12 cellular contexts compared by ENCODE assay signal in genomic region chr5:54254482-54255198, GRCh38. TPM values are rescaled to one million over a fixed set of nuclear protein-coding genes. Genes with fewer than 3 reads are reported as not detected.
DNase-seq lines count a peak whose midpoint lies in the region; ATAC-seq, FAIRE-seq and TF ChIP-seq lines count a peak whose summit lies in the region.
"Had no signal": no experiment of that assay in that cellular context is flagged by ENCODE, and none has a peak within 500 bp of the region (broad histone marks: within the 10 kb centered on the region; RNA-seq: fewer than 3 reads in every experiment).

No MANE protein-coding gene starts in this region.

- H3K4me2 ChIP-seq in HepG2 (ENCODE audit: low read depth, low read length) = no peak overlapping the region

- peak overlapping the region; percentile 68 for H3K27ac Mint-ChIP-seq in endothelial cell (ENCODE audit: unreplicated experiment)
- H3K27ac Mint-ChIP-seq in Caco-2 (ENCODE audit: unreplicated experiment) = no peak overlapping the region
- H3K27ac Mint-ChIP-seq: activated naive CD8-positive, alpha-beta T cell treated with anti-CD3 and anti-CD28 coated beads for 36 hours had no signal

- peak; percentile 91 for TF ChIP-seq CTCF in LNCaP clone FGC (IDR thresholded peaks at IDR 0.05; ENCODE audit: control insufficient read depth, extremely low read depth, insufficient read depth)
- no peak for TF ChIP-seq CTCF in endothelial cell (IDR thresholded peaks at IDR 0.05; ENCODE audit: unreplicated experiment)
- TF ChIP-seq CTCF in HepG2 (CRISPR knock-in tag; IDR thresholded peaks at IDR 0.05) = peak; percentile 57
- no peak for TF ChIP-seq CTCF in Caco-2 (IDR thresholded peaks at IDR 0.05; ENCODE audit: insufficient read depth in 1 of 2, low read depth in 1 of 2, low read length in 1 of 2, severe bottlenecking in 1 of 2, unreplicated experiment in 1 of 2)

- intact Hi-C loops in HepG2 (cut with micrococcal nuclease; ENCODE audit: unreplicated experiment) (loop anchor here (5.0 kb wide), 1 partner anchor 58 kb away; the partner anchor contains the start of gene ARL15), Caco-2 (cut with micrococcal nuclease; ENCODE audit: unreplicated experiment) (no loop called here)

- in situ Hi-C loops in ACHN (cut with HindIII; ENCODE audit: low pct_ligation_motif_present, low pct_unique_long_range_greater_than_20kb, low sequenced_read_pairs) = no loop called here
- in situ Hi-C loops in HepG2 (cut with HindIII; ENCODE audit: extremely low pct_ligation_motif_present, low pct_unique_long_range_greater_than_20kb) = loop anchor here (5.0 kb wide), 1 partner anchor 163 kb away; no protein-coding TSS in a partner anchor

- TF ChIP-seq POLR2A in HepG2 (IDR thresholded peaks at IDR 0.05; ENCODE audit: insufficient read depth in 1 of 2, low read depth in 2 of 2, low read length in 2 of 2) = no peak
- no peak for TF ChIP-seq POLR2A in GM12891 (IDR thresholded peaks at IDR 0.05; ENCODE audit: low read depth, low read length)

- FAIRE-seq in HepG2 (lab: Jason Lieb, UNC) (no peak), GM12891 (lab: Jason Lieb, UNC) (no peak)

- TF ChIP-seq EP300 in HepG2 (IDR thresholded peaks at IDR 0.05; ENCODE audit: low read depth in 2 of 2, low read length in 2 of 2) (no peak), HepG2 (CRISPR knock-in tag; IDR thresholded peaks at IDR 0.05; ENCODE audit: borderline replicate concordance) (no peak)

- H3K9me3 ChIP-seq in HepG2 (ENCODE audit: low read length) (no peaks in the 10 kb centered on the region), Caco-2 (no peaks in the 10 kb centered on the region)
- H3K9me3 ChIP-seq: HAP-1 had no signal

- H3K36me3 ChIP-seq in HepG2 (replicated peaks in 1 of 2; ENCODE audit: control insufficient read depth in 1 of 2, insufficient read depth in 2 of 2, low read length in 2 of 2) (no peaks in the 10 kb centered on the region), Caco-2 (ENCODE audit: control insufficient read depth, insufficient read depth, low read length) (no peaks in the 10 kb centered on the region)
- H3K36me3 ChIP-seq: HAP-1 had no signal

- DNase-seq in ACHN = peak; percentile 13
- DNase-seq in LNCaP clone FGC (ENCODE audit: low read depth) = peak; percentile 52
- no peak for DNase-seq in endothelial cell (ENCODE audit: low spot score)
- DNase-seq in HepG2 (ENCODE audit: low spot score) = peak; percentile 6
- DNase-seq in Caco-2 = no peak
- DNase-seq in GM12891 (ENCODE audit: insufficient read length, low spot score) = no peak
- DNase-seq: activated CD4-positive, alpha-beta T cell treated with anti-CD3 and anti-CD28 coated beads for 1 hour; activated naive CD8-positive, alpha-beta T cell treated with anti-CD3 and anti-CD28 coated beads for 36 hours; occipital lobe had no signal

- H3K4me3 ChIP-seq in LNCaP clone FGC (ENCODE audit: low read depth, low read length) (peak overlapping the region; percentile 27; the same call in 1 of the 2 replicates), HepG2 (replicated peaks in 1 of 3; ENCODE audit: insufficient read depth in 1 of 3, low read depth in 2 of 3, low read length in 3 of 3) (no peak overlapping the region), Caco-2 (ENCODE audit: low read depth, low read length) (no peak overlapping the region)
- H3K4me3 ChIP-seq: HAP-1 had no signal

- CTCF ChIA-PET in HepG2 (lab: Yijun Ruan, JAX; ENCODE audit: low intra/inter-chr PET ratio, low total read pairs) (interaction anchor here (0.9 to 1.3 kb wide), 2 partner anchors 165 to 235 kb away, joined by 3 read pairs; no protein-coding TSS in a partner anchor), Caco-2 (lab: Charles Lee) (interaction anchor here (0.7 kb wide), 1 partner anchor 76 kb away, joined by 4 read pairs; no protein-coding TSS in a partner anchor)

- no peak overlapping the region for H3K9ac ChIP-seq in HepG2 (ENCODE audit: insufficient read depth, low read depth, low read length)

- H3K27ac ChIP-seq in HepG2 (ENCODE audit: extremely low read length, insufficient read depth, low read length) = no peak overlapping the region

- ATAC-seq in HepG2 (peak; percentile 71), HG02623 (IDR thresholded peaks at IDR 0.05; ENCODE audit: unreplicated experiment) (no peak), HG03045 (IDR thresholded peaks at IDR 0.05; ENCODE audit: unreplicated experiment) (no peak)

- H3K4me1 Mint-ChIP-seq in endothelial cell (ENCODE audit: unreplicated experiment) (peaks cover 47% of the 10 kb centered on the region), Caco-2 (ENCODE audit: low read depth, unreplicated experiment) (peaks cover 12% of the 10 kb centered on the region)

- H3K9me3 Mint-ChIP-seq in endothelial cell (ENCODE audit: unreplicated experiment) (no peaks in the 10 kb centered on the region), Caco-2 (ENCODE audit: unreplicated experiment) (no peaks in the 10 kb centered on the region)
- H3K9me3 Mint-ChIP-seq: activated naive CD8-positive, alpha-beta T cell treated with anti-CD3 and anti-CD28 coated beads for 36 hours had no signal

- no peaks in the 10 kb centered on the region for H3K79me2 ChIP-seq in HepG2 (ENCODE audit: insufficient read depth, low read length)

- POLR2A ChIA-PET in HepG2 (lab: Yijun Ruan, JAX) = no interaction called here
- POLR2A ChIA-PET in Caco-2 (lab: Charles Lee) = no interaction called here

- WGBS in HepG2 (ENCODE audit: low lambda C conversion rate) = 21% methylated on average over 6 of the region's 6 CpGs

- no peaks in the 10 kb centered on the region for H3K27me3 ChIP-seq in HepG2 (ENCODE audit: control insufficient read depth in 1 of 2, insufficient read depth in 2 of 2, low read length in 2 of 2)
- H3K27me3 ChIP-seq in Caco-2 (replicated peaks; ENCODE audit: control insufficient read depth, insufficient read depth, low read length) = no peaks in the 10 kb centered on the region

- no peaks in the 10 kb centered on the region for H3K36me3 Mint-ChIP-seq in endothelial cell (ENCODE audit: low read depth, unreplicated experiment)
- peaks cover 9% of the 10 kb centered on the region for H3K36me3 Mint-ChIP-seq in Caco-2 (ENCODE audit: insufficient read depth, unreplicated experiment)
- H3K36me3 Mint-ChIP-seq: activated naive CD8-positive, alpha-beta T cell treated with anti-CD3 and anti-CD28 coated beads for 36 hours had no signal

- no peak for TF ChIP-seq RAD21 in HepG2 (CRISPR knock-in tag; IDR thresholded peaks at IDR 0.05)

- H3K27me3 Mint-ChIP-seq in endothelial cell (ENCODE audit: unreplicated experiment) (no peaks in the 10 kb centered on the region), Caco-2 (ENCODE audit: insufficient read depth, unreplicated experiment) (no peaks in the 10 kb centered on the region)
- H3K27me3 Mint-ChIP-seq: activated naive CD8-positive, alpha-beta T cell treated with anti-CD3 and anti-CD28 coated beads for 36 hours had no signal

- H2AFZ ChIP-seq in HepG2 (ENCODE audit: low read length) = no peak overlapping the region

- BruUV-seq in HepG2 (replicated peaks; lab: Mats Ljungman, UMichigan) = no TSS peak
- no TSS peak for BruUV-seq in Caco-2 (replicated peaks; lab: Mats Ljungman, UMichigan)

- H3K4me1 ChIP-seq in HepG2 (ENCODE audit: insufficient read depth, low read length) (no peaks in the 10 kb centered on the region), Caco-2 (peaks cover 46% of the 10 kb centered on the region)
- H3K4me1 ChIP-seq: HAP-1 had no signal

- H3K4me3 Mint-ChIP-seq in endothelial cell (ENCODE audit: unreplicated experiment) (no peak overlapping the region), Caco-2 (ENCODE audit: unreplicated experiment) (no peak overlapping the region)
- H3K4me3 Mint-ChIP-seq: activated naive CD8-positive, alpha-beta T cell treated with anti-CD3 and anti-CD28 coated beads for 36 hours had no signal

- H4K20me1 ChIP-seq in HepG2 (ENCODE audit: insufficient read depth, low read length) = no peaks in the 10 kb centered on the region

TF ChIP-seq in HepG2, 621 proteins besides CTCF, POLR2A, EP300 and RAD21 (continues in another document):
- TF ChIP-seq SMC3 (IDR thresholded peaks at IDR 0.05; ENCODE audit: low read length) = 0 out of 2 replicates have a peak, but pooled peaks have one; percentile 6

TF ChIP-seq in GM12891, 5 proteins besides CTCF, POLR2A, EP300 and RAD21:
- TF ChIP-seq POLR2AphosphoS5 (IDR thresholded peaks at IDR 0.05; ENCODE audit: low read depth, low read length) (no peak), TAF1 (IDR thresholded peaks at IDR 0.05; ENCODE audit: low read depth, low read length) (no peak)

RNA-seq across cellular contexts. Expression of gene ARL15, which starts 55.7 kb away (rescaled TPM):
- 102 TPM for total RNA-seq in endothelial cell (ENCODE audit: unreplicated experiment)
- 7.7 and 11.5 TPM in 2 replicates for total RNA-seq in HepG2 (2016; rRNA removed; fragmentation: Illumina TruSeq; extraction: Trizol)
- 1.9 and 2.0 TPM in 2 replicates for total RNA-seq in HepG2 (2016; cell fraction: cytosol; rRNA removed; fragmentation: Illumina TruSeq; extraction: Trizol; ENCODE audit: low read depth)
- 9.2 and 12.1 TPM in 2 replicates for total RNA-seq in HepG2 (2016; cell fraction: insoluble cytoplasmic fraction; rRNA removed; fragmentation: Illumina TruSeq; extraction: Trizol)
- 3.7 and 4.3 TPM in 2 replicates for total RNA-seq in HepG2 (2016; cell fraction: membrane; rRNA removed; fragmentation: Illumina TruSeq; extraction: Trizol)
- total RNA-seq in HepG2 (2016; cell fraction: nucleus; rRNA removed; fragmentation: Illumina TruSeq; extraction: Trizol) = 23.1 and 24.2 TPM in 2 replicates
- 2.2 and 2.5 TPM in 2 replicates for polyA plus RNA-seq in HepG2 (2011; rRNA removed)
- 2.3 and 2.4 TPM in 2 replicates for polyA plus RNA-seq in HepG2 (2011; cell fraction: cytosol; rRNA removed)
- 1.7 and 2.1 TPM in 2 replicates for polyA plus RNA-seq in HepG2 (2011; cell fraction: nucleus; rRNA removed)
- polyA plus RNA-seq in HepG2 (2012) = 3.0 and 3.1 TPM in 2 replicates
- polyA plus RNA-seq in HepG2 (2016; cell fraction: cytosol; fragmentation: Illumina TruSeq; extraction: Trizol; ENCODE audit: low read depth) = 0.65 and 0.67 TPM in 2 replicates
- polyA plus RNA-seq in HepG2 (2016; cell fraction: insoluble cytoplasmic fraction; fragmentation: Illumina TruSeq; extraction: Trizol; ENCODE audit: low read depth) = 10.9 and 13.0 TPM in 2 replicates
- 1.6 and 2.5 TPM in 2 replicates for polyA plus RNA-seq in HepG2 (2016; cell fraction: membrane; fragmentation: Illumina TruSeq; extraction: Trizol; ENCODE audit: low read depth)
- polyA plus RNA-seq in HepG2 (2016; cell fraction: nucleus; fragmentation: Illumina TruSeq; extraction: Trizol; ENCODE audit: insufficient read depth, low read depth) = 4.2 and 4.8 TPM in 2 replicates
- 13.7 and 32.5 TPM in 2 replicates for polyA minus RNA-seq in HepG2 (2011; rRNA and poly(A)+ RNA removed; ENCODE audit: low replicate concordance)
- polyA minus RNA-seq in HepG2 (2011; cell fraction: cytosol; rRNA and poly(A)+ RNA removed) = 4.5 and 9.4 TPM in 2 replicates
- polyA minus RNA-seq in HepG2 (2011; cell fraction: nucleus; rRNA and poly(A)+ RNA removed) = 35.5 and 38.8 TPM in 2 replicates
- 122 and 140 TPM in 2 replicates for total RNA-seq in Caco-2 (2022)
- polyA plus RNA-seq in GM12891 (2012; ENCODE audit: low read depth, missing spikeins) = 2.5 TPM

Comparison
In these comparisons a context has a peak if more than half of its experiments do, and no peak if none do; other contexts are left out.
1. DNase-seq: peak in ACHN (single experiment), LNCaP clone FGC (single experiment) and HepG2 (single experiment); none in endothelial cell (single experiment), Caco-2 (0 of 2) and GM12891 (single experiment).
2. CTCF ChIP-seq: peak in LNCaP clone FGC (single experiment) and HepG2 (single experiment); none in endothelial cell (single experiment) and Caco-2 (0 of 2).